ENCODE assay signal across 1 cellular context in the genomic region with DNA sequence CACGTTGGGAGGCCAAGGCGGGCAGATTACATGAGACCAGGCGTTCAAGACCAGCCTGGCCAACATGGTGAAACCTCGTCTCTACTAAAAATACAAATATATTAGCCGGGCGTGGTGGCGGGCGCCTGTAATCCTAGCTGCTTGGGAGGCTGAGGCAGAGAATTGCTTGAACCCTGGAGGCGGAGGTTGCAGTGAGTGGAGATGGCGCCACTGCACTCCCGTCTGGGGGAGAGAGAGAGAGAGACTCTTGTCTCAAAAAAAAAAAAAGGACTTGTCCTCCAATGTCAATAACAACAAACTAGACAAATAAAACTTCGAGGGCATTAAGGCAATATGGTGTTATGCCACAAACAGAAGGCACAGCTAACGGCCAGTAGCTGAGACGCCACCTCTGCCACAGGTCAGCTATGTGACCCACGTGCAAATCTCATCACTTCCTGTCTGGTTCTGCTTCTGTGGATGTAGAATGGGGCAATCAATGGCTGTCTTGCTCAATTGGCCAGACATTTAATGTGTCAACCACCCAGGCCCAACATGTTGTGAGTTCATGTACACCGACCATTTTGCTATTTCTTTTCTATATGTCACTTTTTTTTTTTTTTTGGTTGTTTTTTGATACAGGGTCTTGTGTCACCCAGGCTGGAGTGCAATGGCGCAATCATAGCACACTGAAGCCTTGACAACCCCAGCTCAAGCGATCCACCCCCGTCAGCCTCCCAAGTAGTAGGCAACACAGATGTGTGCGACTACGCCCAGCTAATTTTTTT.
TF ChIP-seq lines count a peak whose summit lies in the region.

No MANE protein-coding gene starts in this region.

TF ChIP-seq in HepG2, 621 proteins besides CTCF, POLR2A, EP300 and RAD21 (continued from another document and continues in another):
- TF ChIP-seq, protein P1, sequence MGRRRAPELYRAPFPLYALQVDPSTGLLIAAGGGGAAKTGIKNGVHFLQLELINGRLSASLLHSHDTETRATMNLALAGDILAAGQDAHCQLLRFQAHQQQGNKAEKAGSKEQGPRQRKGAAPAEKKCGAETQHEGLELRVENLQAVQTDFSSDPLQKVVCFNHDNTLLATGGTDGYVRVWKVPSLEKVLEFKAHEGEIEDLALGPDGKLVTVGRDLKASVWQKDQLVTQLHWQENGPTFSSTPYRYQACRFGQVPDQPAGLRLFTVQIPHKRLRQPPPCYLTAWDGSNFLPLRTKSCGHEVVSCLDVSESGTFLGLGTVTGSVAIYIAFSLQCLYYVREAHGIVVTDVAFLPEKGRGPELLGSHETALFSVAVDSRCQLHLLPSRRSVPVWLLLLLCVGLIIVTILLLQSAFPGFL (CRISPR knock-in tag; IDR thresholded peaks at IDR 0.05) = peak; percentile 17; the same call in 1 of the 2 replicates
- TF ChIP-seq SIX1 (CRISPR knock-in tag; IDR thresholded peaks at IDR 0.05; ENCODE audit: borderline replicate concordance) (peak; percentile 41; the same call in 1 of the 2 replicates), RNF2 (conservative IDR thresholded peaks at IDR 0.05; ENCODE audit: low read depth) (0 out of 2 replicates have a peak, but pooled peaks have one; percentile 50), TAF15 (IDR thresholded peaks at IDR 0.05; ENCODE audit: low read depth, low read length, poor library complexity, severe bottlenecking) (no peak), ZNF205 (CRISPR knock-in tag; IDR thresholded peaks at IDR 0.05) (peak; percentile 40; the same call in 1 of the 2 replicates), PAWR (CRISPR knock-in tag; IDR thresholded peaks at IDR 0.05; ENCODE audit: borderline replicate concordance) (0 out of 2 replicates have a peak, but pooled peaks have one; percentile 14), TRIM24 (CRISPR knock-in tag; IDR thresholded peaks at IDR 0.05) (peak; percentile 70; the same call in 1 of the 2 replicates), MBD4 (IDR thresholded peaks at IDR 0.05; ENCODE audit: borderline replicate concordance, low read length) (peak; percentile 76; the same call in 1 of the 2 replicates), ZNF781 (CRISPR knock-in tag; IDR thresholded peaks at IDR 0.05; ENCODE audit: borderline replicate concordance, not compliant biosample characterization) (peak; percentile 80), ZNF776 (CRISPR knock-in tag; IDR thresholded peaks at IDR 0.05) (0 out of 2 replicates have a peak, but pooled peaks have one; percentile 48), ETV6 (CRISPR knock-in tag; conservative IDR thresholded peaks at IDR 0.05) (0 out of 2 replicates have a peak, but pooled peaks have one; percentile 37), ZSCAN20 (CRISPR knock-in tag; IDR thresholded peaks at IDR 0.05; ENCODE audit: borderline replicate concordance) (peak; percentile 87; the same call in 1 of the 2 replicates), ATF7 (IDR thresholded peaks at IDR 0.05) (no peak), ATF7 (CRISPR knock-in tag; IDR thresholded peaks at IDR 0.05) (no peak), ZNF607 (CRISPR knock-in tag; IDR thresholded peaks at IDR 0.05; ENCODE audit: borderline replicate concordance) (0 out of 2 replicates have a peak, but pooled peaks have one; percentile 67), ZNF441 (CRISPR knock-in tag; IDR thresholded peaks at IDR 0.05; ENCODE audit: borderline replicate concordance) (peak; percentile 2; the same call in 1 of the 2 replicates), ZFP82 (CRISPR knock-in tag; IDR thresholded peaks at IDR 0.05; ENCODE audit: borderline replicate concordance) (0 out of 2 replicates have a peak, but pooled peaks have one; percentile 24), SAP130 (CRISPR knock-in tag; IDR thresholded peaks at IDR 0.05; ENCODE audit: low read depth) (peak; percentile 91), TARDBP (CRISPR knock-in tag; IDR thresholded peaks at IDR 0.05) (0 out of 2 replicates have a peak, but pooled peaks have one; percentile 27), SP1 (IDR thresholded peaks at IDR 0.05) (no peak), SP1 (CRISPR knock-in tag; IDR thresholded peaks at IDR 0.05) (peak; percentile 34; the same call in 1 of the 2 replicates), NONO (IDR thresholded peaks at IDR 0.05) (no peak), NONO (CRISPR knock-in tag; conservative IDR thresholded peaks at IDR 0.05) (peak; percentile 55), ZFP90 (CRISPR knock-in tag; IDR thresholded peaks at IDR 0.05; ENCODE audit: borderline replicate concordance) (peak; percentile 10; the same call in 1 of the 2 replicates), ZKSCAN8 (CRISPR knock-in tag; IDR thresholded peaks at IDR 0.05; ENCODE audit: borderline replicate concordance) (peak; percentile 59), GATAD2A (CRISPR knock-in tag; IDR thresholded peaks at IDR 0.05) (peak; percentile 94), ZNF644 (CRISPR knock-in tag; IDR thresholded peaks at IDR 0.05; ENCODE audit: low read depth) (peak; percentile 91), TMF1 (CRISPR knock-in tag; IDR thresholded peaks at IDR 0.05; ENCODE audit: low read depth) (no peak), MEF2D (CRISPR knock-in tag; IDR thresholded peaks at IDR 0.05) (peak; percentile 47; the same call in 1 of the 2 replicates), CHD4 (IDR thresholded peaks at IDR 0.05; ENCODE audit: borderline replicate concordance, low read length) (peak; percentile 39), ZNF235 (CRISPR knock-in tag; IDR thresholded peaks at IDR 0.05; ENCODE audit: borderline replicate concordance) (0 out of 2 replicates have a peak, but pooled peaks have one; percentile 29), KDM1A (CRISPR knock-in tag; IDR thresholded peaks at IDR 0.05) (peak; percentile 83), KLF11 (CRISPR knock-in tag; IDR thresholded peaks at IDR 0.05) (no peak), GPN1 (CRISPR knock-in tag; IDR thresholded peaks at IDR 0.05; ENCODE audit: borderline replicate concordance) (no peak), CAMTA2 (CRISPR knock-in tag; IDR thresholded peaks at IDR 0.05; ENCODE audit: borderline replicate concordance) (no peak), MYNN (CRISPR knock-in tag; IDR thresholded peaks at IDR 0.05; ENCODE audit: low read depth) (peak; percentile 70; the same call in 1 of the 2 replicates), BRD4 (CRISPR knock-in tag; IDR thresholded peaks at IDR 0.05) (peak; percentile 75; the same call in 1 of the 2 replicates)
- TF ChIP-seq, protein P2, sequence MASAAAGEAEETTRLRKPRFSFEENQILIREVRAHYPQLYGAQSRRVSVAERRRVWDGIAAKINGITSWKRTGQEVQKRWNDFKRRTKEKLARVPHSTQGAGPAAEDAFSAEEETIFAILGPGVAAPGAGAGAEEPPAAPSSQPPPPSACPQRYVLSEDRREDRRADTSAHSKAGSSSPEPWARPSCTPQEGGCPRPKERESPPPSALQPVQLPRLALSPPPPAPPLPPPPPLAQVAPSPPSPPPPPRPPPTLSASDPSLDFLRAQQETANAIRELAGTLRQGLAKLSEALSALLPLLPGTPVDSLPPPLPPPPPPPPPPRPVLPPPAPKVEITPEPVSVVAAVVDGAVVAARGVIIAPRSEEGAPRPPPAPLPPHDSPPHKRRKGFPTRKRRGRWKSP (CRISPR knock-in tag; IDR thresholded peaks at IDR 0.05) = peak; percentile 58
- TF ChIP-seq, protein P3, sequence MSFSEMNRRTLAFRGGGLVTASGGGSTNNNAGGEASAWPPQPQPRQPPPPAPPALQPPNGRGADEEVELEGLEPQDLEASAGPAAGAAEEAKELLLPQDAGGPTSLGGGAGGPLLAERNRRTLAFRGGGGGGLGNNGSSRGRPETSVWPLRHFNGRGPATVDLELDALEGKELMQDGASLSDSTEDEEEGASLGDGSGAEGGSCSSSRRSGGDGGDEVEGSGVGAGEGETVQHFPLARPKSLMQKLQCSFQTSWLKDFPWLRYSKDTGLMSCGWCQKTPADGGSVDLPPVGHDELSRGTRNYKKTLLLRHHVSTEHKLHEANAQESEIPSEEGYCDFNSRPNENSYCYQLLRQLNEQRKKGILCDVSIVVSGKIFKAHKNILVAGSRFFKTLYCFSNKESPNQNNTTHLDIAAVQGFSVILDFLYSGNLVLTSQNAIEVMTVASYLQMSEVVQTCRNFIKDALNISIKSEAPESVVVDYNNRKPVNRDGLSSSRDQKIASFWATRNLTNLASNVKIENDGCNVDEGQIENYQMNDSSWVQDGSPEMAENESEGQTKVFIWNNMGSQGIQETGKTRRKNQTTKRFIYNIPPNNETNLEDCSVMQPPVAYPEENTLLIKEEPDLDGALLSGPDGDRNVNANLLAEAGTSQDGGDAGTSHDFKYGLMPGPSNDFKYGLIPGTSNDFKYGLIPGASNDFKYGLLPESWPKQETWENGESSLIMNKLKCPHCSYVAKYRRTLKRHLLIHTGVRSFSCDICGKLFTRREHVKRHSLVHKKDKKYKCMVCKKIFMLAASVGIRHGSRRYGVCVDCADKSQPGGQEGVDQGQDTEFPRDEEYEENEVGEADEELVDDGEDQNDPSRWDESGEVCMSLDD (CRISPR knock-in tag; IDR thresholded peaks at IDR 0.05; ENCODE audit: borderline replicate concordance) = 0 out of 2 replicates have a peak, but pooled peaks have one; percentile 59
- TF ChIP-seq, protein P4, sequence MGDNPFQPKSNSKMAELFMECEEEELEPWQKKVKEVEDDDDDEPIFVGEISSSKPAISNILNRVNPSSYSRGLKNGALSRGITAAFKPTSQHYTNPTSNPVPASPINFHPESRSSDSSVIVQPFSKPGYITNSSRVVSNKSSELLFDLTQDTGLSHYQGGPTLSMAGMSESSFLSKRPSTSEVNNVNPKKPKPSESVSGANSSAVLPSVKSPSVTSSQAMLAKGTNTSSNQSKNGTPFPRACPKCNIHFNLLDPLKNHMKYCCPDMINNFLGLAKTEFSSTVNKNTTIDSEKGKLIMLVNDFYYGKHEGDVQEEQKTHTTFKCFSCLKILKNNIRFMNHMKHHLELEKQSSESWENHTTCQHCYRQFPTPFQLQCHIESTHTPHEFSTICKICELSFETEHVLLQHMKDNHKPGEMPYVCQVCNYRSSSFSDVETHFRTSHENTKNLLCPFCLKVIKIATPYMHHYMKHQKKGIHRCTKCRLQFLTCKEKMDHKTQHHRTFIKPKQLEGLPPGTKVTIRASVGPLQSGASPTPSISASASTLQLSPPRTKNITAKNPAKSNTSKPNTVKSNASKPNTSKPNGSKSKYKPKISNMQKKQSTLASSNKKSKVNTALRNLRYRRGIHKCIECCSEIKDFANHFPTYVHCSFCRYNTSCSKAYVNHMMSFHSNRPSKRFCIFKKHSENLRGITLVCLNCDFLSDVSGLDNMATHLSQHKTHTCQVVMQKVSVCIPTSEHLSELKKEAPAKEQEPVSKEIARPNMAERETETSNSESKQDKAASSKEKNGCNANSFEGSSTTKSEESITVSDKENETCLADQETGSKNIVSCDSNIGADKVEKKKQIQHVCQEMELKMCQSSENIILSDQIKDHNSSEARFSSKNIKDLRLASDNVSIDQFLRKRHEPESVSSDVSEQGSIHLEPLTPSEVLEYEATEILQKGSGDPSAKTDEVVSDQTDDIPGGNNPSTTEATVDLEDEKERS (CRISPR knock-in tag; IDR thresholded peaks at IDR 0.05) = peak; percentile 61
- TF ChIP-seq, protein P5, sequence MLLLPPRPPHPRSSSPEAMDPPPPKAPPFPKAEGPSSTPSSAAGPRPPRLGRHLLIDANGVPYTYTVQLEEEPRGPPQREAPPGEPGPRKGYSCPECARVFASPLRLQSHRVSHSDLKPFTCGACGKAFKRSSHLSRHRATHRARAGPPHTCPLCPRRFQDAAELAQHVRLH (CRISPR knock-in tag; IDR thresholded peaks at IDR 0.05; ENCODE audit: borderline replicate concordance, low read depth) = peak; percentile 80; the same call in 1 of the 2 replicates
- TF ChIP-seq, protein P6, sequence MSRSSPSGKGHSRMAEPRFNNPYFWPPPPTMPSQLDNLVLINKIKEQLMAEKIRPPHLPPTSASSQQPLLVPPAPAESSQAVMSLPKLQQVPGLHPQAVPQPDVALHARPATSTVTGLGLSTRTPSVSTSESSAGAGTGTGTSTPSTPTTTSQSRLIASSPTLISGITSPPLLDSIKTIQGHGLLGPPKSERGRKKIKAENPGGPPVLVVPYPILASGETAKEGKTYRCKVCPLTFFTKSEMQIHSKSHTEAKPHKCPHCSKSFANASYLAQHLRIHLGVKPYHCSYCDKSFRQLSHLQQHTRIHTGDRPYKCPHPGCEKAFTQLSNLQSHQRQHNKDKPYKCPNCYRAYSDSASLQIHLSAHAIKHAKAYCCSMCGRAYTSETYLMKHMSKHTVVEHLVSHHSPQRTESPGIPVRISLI (CRISPR knock-in tag; IDR thresholded peaks at IDR 0.05; ENCODE audit: borderline replicate concordance) = peak; percentile 67
- TF ChIP-seq, protein P7, sequence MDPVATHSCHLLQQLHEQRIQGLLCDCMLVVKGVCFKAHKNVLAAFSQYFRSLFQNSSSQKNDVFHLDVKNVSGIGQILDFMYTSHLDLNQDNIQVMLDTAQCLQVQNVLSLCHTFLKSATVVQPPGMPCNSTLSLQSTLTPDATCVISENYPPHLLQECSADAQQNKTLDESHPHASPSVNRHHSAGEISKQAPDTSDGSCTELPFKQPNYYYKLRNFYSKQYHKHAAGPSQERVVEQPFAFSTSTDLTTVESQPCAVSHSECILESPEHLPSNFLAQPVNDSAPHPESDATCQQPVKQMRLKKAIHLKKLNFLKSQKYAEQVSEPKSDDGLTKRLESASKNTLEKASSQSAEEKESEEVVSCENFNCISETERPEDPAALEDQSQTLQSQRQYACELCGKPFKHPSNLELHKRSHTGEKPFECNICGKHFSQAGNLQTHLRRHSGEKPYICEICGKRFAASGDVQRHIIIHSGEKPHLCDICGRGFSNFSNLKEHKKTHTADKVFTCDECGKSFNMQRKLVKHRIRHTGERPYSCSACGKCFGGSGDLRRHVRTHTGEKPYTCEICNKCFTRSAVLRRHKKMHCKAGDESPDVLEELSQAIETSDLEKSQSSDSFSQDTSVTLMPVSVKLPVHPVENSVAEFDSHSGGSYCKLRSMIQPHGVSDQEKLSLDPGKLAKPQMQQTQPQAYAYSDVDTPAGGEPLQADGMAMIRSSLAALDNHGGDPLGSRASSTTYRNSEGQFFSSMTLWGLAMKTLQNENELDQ (CRISPR knock-in tag; IDR thresholded peaks at IDR 0.05; ENCODE audit: borderline replicate concordance) = peak; percentile 90
- TF ChIP-seq, protein P8, sequence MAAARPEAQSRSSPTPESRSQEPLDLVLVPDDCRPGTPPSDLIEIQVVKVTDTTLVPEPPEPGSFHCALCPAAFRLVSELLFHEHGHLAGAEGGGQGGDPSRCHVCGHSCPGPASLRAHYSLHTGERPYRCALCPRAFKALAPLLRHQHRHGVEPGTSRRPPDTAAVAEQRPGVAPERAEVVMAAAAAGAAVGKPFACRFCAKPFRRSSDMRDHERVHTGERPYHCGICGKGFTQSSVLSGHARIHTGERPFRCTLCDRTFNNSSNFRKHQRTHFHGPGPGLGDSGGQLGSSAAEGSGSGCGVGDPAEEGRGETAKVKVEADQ (CRISPR knock-in tag; IDR thresholded peaks at IDR 0.05; ENCODE audit: borderline replicate concordance) = 0 out of 2 replicates have a peak, but pooled peaks have one; percentile 26
- TF ChIP-seq, protein P9, sequence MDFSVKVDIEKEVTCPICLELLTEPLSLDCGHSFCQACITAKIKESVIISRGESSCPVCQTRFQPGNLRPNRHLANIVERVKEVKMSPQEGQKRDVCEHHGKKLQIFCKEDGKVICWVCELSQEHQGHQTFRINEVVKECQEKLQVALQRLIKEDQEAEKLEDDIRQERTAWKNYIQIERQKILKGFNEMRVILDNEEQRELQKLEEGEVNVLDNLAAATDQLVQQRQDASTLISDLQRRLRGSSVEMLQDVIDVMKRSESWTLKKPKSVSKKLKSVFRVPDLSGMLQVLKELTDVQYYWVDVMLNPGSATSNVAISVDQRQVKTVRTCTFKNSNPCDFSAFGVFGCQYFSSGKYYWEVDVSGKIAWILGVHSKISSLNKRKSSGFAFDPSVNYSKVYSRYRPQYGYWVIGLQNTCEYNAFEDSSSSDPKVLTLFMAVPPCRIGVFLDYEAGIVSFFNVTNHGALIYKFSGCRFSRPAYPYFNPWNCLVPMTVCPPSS (IDR thresholded peaks at IDR 0.05) = no peak
